Comparison of ENCODE assay signal across 16 cellular contexts in genomic region chr20:18263723-18264122, GRCh38. TPM values are rescaled to one million over a fixed set of nuclear protein-coding genes. Genes with fewer than 3 reads are reported as not detected.
DNase-seq lines count a peak whose midpoint lies in the region; ATAC-seq and TF ChIP-seq lines count a peak whose summit lies in the region.
"Had no signal": no experiment of that assay in that cellular context is flagged by ENCODE, and none has a peak within 500 bp of the region (broad histone marks: within the 10 kb centered on the region; RNA-seq: fewer than 3 reads in every experiment).

No MANE protein-coding gene starts in this region.

- no peak overlapping the region for H3K27ac ChIP-seq in endodermal cell (ENCODE audit: low read depth, low read length)
- H3K27ac ChIP-seq: left ventricle myocardium inferior, right atrium auricular region had no signal

- peaks cover 36% of the 10 kb centered on the region for H3K4me1 Mint-ChIP-seq in endodermal cell

- no peaks in the 10 kb centered on the region for H3K9me3 ChIP-seq in endodermal cell (ENCODE audit: control insufficient read depth, low read length)
- H3K9me3 ChIP-seq: BE2C, left ventricle myocardium inferior, right atrium auricular region had no signal

- DNase-seq in DMS53 (lab: John Stamatoyannopoulos, UW) (peak; percentile 59), NCI-H446 treated with DMSO at 0.1 percent for 48 hours (lab: John Stamatoyannopoulos, UW) (peak; percentile 29), endodermal cell (peak; percentile 67), mucosa of gallbladder (ENCODE audit: low spot score) (peak; percentile 86), DMS114 treated with DMSO at 0.1 percent for 48 hours (lab: John Stamatoyannopoulos, UW; ENCODE audit: unreplicated experiment) (no peak), NCI-H1417 (lab: John Stamatoyannopoulos, UW) (no peak)
- DNase-seq: activated T-cell treated with anti-CD3 and anti-CD28 coated beads, Interleukin-2, amount 50 U/mL, for 4 hours; BE2C; left ventricle myocardium inferior; MM.1S; NCI-H2227 treated with DMSO at 0.1 percent for 48 hours; stimulated activated CD4-positive, alpha-beta T cell treated with anti-CD3 and anti-CD28 coated beads, Interleukin-4, amount 100 ng/mL, for 1 hour had no signal

- H3K36me3 Mint-ChIP-seq in endodermal cell (ENCODE audit: low read depth) = no peaks in the 10 kb centered on the region
- H3K36me3 Mint-ChIP-seq: natural killer cell treated with Interleukin-12 subunit alpha and Interleukin-12 subunit beta and Interleukin-15 and Interleukin-18, amount 100 ng/mL, for 72 hours had no signal

- ATAC-seq in GM21526 (IDR thresholded peaks at IDR 0.05; ENCODE audit: low FRiP score, unreplicated experiment) (no peak), GM21529 (IDR thresholded peaks at IDR 0.05; ENCODE audit: unreplicated experiment) (no peak)
- ATAC-seq: activated T-cell treated with anti-CD3 and anti-CD28 coated beads, Interleukin-2, amount 50 U/mL, for 4 hours had no signal

- no peaks in the 10 kb centered on the region for H3K27me3 ChIP-seq in endodermal cell (ENCODE audit: control insufficient read depth, insufficient read depth, low read length, poor library complexity, severe bottlenecking)
- H3K27me3 ChIP-seq: right atrium auricular region had no signal

- H3K4me3 ChIP-seq in endodermal cell (ENCODE audit: low read length) = no peak overlapping the region
- H3K4me3 ChIP-seq: left ventricle myocardium inferior, right atrium auricular region had no signal

- no peak overlapping the region for H3K9ac ChIP-seq in endodermal cell (ENCODE audit: extremely low read depth, low read length, poor library complexity, severe bottlenecking)

- no peak overlapping the region for H3K4me3 Mint-ChIP-seq in endodermal cell
- H3K4me3 Mint-ChIP-seq: activated T-cell treated with anti-CD3 and anti-CD28 coated beads, Interleukin-2, amount 50 U/mL, for 4 hours; natural killer cell treated with Interleukin-12 subunit alpha and Interleukin-12 subunit beta and Interleukin-15 and Interleukin-18, amount 100 ng/mL, for 72 hours had no signal

- WGBS in endodermal cell (ENCODE audit: insufficient coverage in 1 of 2, insufficient read length in 1 of 2), 2 experiments = 29 to 30% methylated on average over 1 of the region's 1 CpG

- peak overlapping the region; percentile 72 for H3K27ac Mint-ChIP-seq in endodermal cell
- H3K27ac Mint-ChIP-seq: natural killer cell treated with Interleukin-12 subunit alpha and Interleukin-12 subunit beta and Interleukin-15 and Interleukin-18, amount 100 ng/mL, for 72 hours had no signal

- H3K36me3 ChIP-seq in endodermal cell (ENCODE audit: control insufficient read depth, insufficient read depth, low read length) = no peaks in the 10 kb centered on the region
- H3K36me3 ChIP-seq: BE2C, left ventricle myocardium inferior, right atrium auricular region had no signal

- no peaks in the 10 kb centered on the region for H3K27me3 Mint-ChIP-seq in endodermal cell (ENCODE audit: insufficient read depth)

- no peaks in the 10 kb centered on the region for H3K9me3 Mint-ChIP-seq in endodermal cell
- H3K9me3 Mint-ChIP-seq: activated T-cell treated with anti-CD3 and anti-CD28 coated beads, Interleukin-2, amount 50 U/mL, for 4 hours; natural killer cell treated with Interleukin-12 subunit alpha and Interleukin-12 subunit beta and Interleukin-15 and Interleukin-18, amount 100 ng/mL, for 72 hours had no signal

- H3K4me1 ChIP-seq in endodermal cell (ENCODE audit: control insufficient read depth, insufficient read depth, low read length) = no peaks in the 10 kb centered on the region
- H3K4me1 ChIP-seq: BE2C, left ventricle myocardium inferior, right atrium auricular region had no signal

- no peak for TF ChIP-seq CTCF in endodermal cell (conservative IDR thresholded peaks at IDR 0.05)

RNA-seq across cellular contexts. Expression of gene ZNF133, which starts 24.6 kb away (rescaled TPM):
- total RNA-seq in endodermal cell (10 to 100 TPM; 16.7 to 22.9 TPM), mucosa of gallbladder (12.7 TPM)
- 13.5 TPM for polyA plus RNA-seq in endodermal cell (2013, experiment 1 of 2)
- 14.1 TPM for polyA plus RNA-seq in endodermal cell (2013, experiment 2 of 2)

Comparison
In these comparisons a context has a peak if more than half of its experiments do, and no peak if none do; other contexts are left out.
1. DNase-seq: peak in DMS53 (single experiment), NCI-H446 treated with DMSO at 0.1 percent for 48 hours (single experiment), endodermal cell (single experiment) and mucosa of gallbladder (single experiment); none in DMS114 treated with DMSO at 0.1 percent for 48 hours (single experiment) and NCI-H1417 (0 of 3).